Comparison of ENCODE assay signal across 2 cellular contexts in genomic region chr15:83248151-83248851, GRCh38.
TF ChIP-seq lines count a peak whose summit lies in the region.

No MANE protein-coding gene starts in this region.

TF ChIP-seq in IMR-90, 13 proteins besides CTCF, POLR2A, EP300 and RAD21:
- TF ChIP-seq USF2 (IDR thresholded peaks at IDR 0.05; ENCODE audit: low read depth, low read length) (no peak), SMC3 (IDR thresholded peaks at IDR 0.05; ENCODE audit: low read depth, low read length) (peak; percentile 92)
TF ChIP-seq in IMR-90: peak in this region for 1.

TF ChIP-seq in H1, 55 proteins besides CTCF, POLR2A, EP300 and RAD21:
- 0 out of 2 replicates have a peak, but pooled peaks have one; percentile 31 for TF ChIP-seq BRCA1 (IDR thresholded peaks at IDR 0.05; ENCODE audit: low read depth, low read length)
- TF ChIP-seq TEAD4 (IDR thresholded peaks at IDR 0.05; ENCODE audit: low read depth, low read length), result 0 out of 2 replicates have a peak, but pooled peaks have one; percentile 12
- TF ChIP-seq BACH1 (IDR thresholded peaks at IDR 0.05; ENCODE audit: low read length), result no peak
- no peak for TF ChIP-seq MAX (IDR thresholded peaks at IDR 0.05)
- no peak for TF ChIP-seq E2F6 (IDR thresholded peaks at IDR 0.05)
- TF ChIP-seq ATF3 (IDR thresholded peaks at IDR 0.05; ENCODE audit: insufficient read depth, low read depth, low read length), result no peak
- no peak for TF ChIP-seq MAFK (IDR thresholded peaks at IDR 0.05; ENCODE audit: low read depth, low read length)
- no peak for TF ChIP-seq EZH2 (IDR thresholded peaks at IDR 0.05; ENCODE audit: low read depth, low read length, severe bottlenecking)
- no peak for TF ChIP-seq PHF8 (conservative IDR thresholded peaks at IDR 0.05; ENCODE audit: low read depth, low read length)
TF ChIP-seq in H1: peak in this region for 2.
